ENCODE assay signal across 23 cellular contexts in the genomic region with DNA sequence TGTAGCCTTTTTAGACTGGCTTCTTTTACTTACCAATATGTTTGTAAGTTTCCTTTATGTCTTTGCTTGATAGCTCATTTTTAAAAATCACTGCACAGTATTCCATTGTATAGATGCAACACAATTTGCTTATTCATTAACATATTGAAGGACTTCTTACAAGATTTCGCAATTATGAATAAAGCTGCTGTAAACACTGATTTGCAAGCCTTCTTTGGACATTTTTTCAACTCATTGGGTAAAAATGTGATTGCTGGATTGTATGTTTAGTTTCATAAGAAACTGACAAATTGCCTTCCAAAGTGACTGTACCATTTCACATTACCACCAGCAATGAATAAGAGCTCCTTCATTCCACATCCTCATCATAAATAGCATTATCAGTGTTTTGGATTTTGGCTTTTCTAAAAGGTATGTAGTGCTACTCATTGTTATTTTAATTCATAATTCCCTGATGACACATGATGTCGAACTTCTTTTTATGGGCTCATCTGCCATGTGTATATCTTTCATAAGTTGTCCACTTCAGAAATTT.
DNase-seq lines count a peak whose midpoint lies in the region; ATAC-seq, FAIRE-seq and TF ChIP-seq lines count a peak whose summit lies in the region.
"Had no signal": no experiment of that assay in that cellular context is flagged by ENCODE, and none has a peak within 500 bp of the region (broad histone marks: within the 10 kb centered on the region; RNA-seq: fewer than 3 reads in every experiment).

No MANE protein-coding gene starts in this region.

- in situ Hi-C loops in K562 (cut with MboI): no loop called here

- H4K20me1 ChIP-seq in K562 (replicated peaks; ENCODE audit: control insufficient read depth, insufficient read depth, low read length): no peaks in the 10 kb centered on the region
- H4K20me1 ChIP-seq: BLaER1 treated with 17β-estradiol and CSF1 and Interleukin-3, amounts not matched to agents 10 nM and 100 nM had no signal

- TF ChIP-seq EP300 in K562 (IDR thresholded peaks at IDR 0.05; ENCODE audit: low read length): no peak

- no peaks in the 10 kb centered on the region for H3K27me3 Mint-ChIP-seq in MCF 10A (ENCODE audit: insufficient read depth, unreplicated experiment)
- H3K27me3 Mint-ChIP-seq in activated CD4-positive, alpha-beta T cell treated with anti-CD3 and anti-CD28 coated beads, Interleukin-2, amount 10 ng/mL, durations not matched to agents 24 days and 14 days: no peaks in the 10 kb centered on the region

- no peaks in the 10 kb centered on the region for H3K36me3 Mint-ChIP-seq in MCF 10A (ENCODE audit: insufficient read depth, unreplicated experiment)
- H3K36me3 Mint-ChIP-seq in activated CD4-positive, alpha-beta T cell treated with anti-CD3 and anti-CD28 coated beads, Interleukin-2, amount 10 ng/mL, durations not matched to agents 24 days and 14 days (ENCODE audit: low read depth): no peaks in the 10 kb centered on the region
- H3K36me3 Mint-ChIP-seq in stimulated activated effector memory CD8-positive, alpha-beta T cell treated with anti-CD3 and anti-CD28 coated beads, Interleukin-12 subunit alpha, Interleukin-12 subunit beta, amount 100 ng/mL, for 72 hours: no peaks in the 10 kb centered on the region

- no peaks in the 10 kb centered on the region for H3K9me3 Mint-ChIP-seq in MCF 10A (ENCODE audit: unreplicated experiment)
- H3K9me3 Mint-ChIP-seq in activated CD4-positive, alpha-beta T cell treated with anti-CD3 and anti-CD28 coated beads, Interleukin-2, amount 10 ng/mL, durations not matched to agents 24 days and 14 days: no peaks in the 10 kb centered on the region
- peaks cover 8% of the 10 kb centered on the region for H3K9me3 Mint-ChIP-seq in stimulated activated effector memory CD8-positive, alpha-beta T cell treated with anti-CD3 and anti-CD28 coated beads, Interleukin-12 subunit alpha, Interleukin-12 subunit beta, amount 100 ng/mL, for 72 hours

- H3K9me3 ChIP-seq in breast epithelium (no peaks in the 10 kb centered on the region), K562 (replicated peaks; ENCODE audit: control insufficient read depth, insufficient read depth, low read depth, low read length) (no peaks in the 10 kb centered on the region)
- H3K9me3 ChIP-seq: SJSA1 had no signal

- WGBS in K562 (ENCODE audit: insufficient coverage, low coverage, missing lambda C conversion rate): 7% methylated on average over 2 of the region's 2 CpGs

- TF ChIP-seq POLR2A in breast epithelium (IDR thresholded peaks at IDR 0.05) (no peak), K562 (conservative IDR thresholded peaks at IDR 0.05) (no peak)

- no peaks in the 10 kb centered on the region for H3K36me3 ChIP-seq in breast epithelium
- no peaks in the 10 kb centered on the region for H3K36me3 ChIP-seq in K562 (ENCODE audit: control insufficient read depth, insufficient read depth, low read length)
- H3K36me3 ChIP-seq: BLaER1 treated with 17β-estradiol and CSF1 and Interleukin-3, amounts not matched to agents 10 nM and 100 nM; SJSA1 had no signal

- no peak for TF ChIP-seq RAD21 in K562 (CRISPR knock-in tag; conservative IDR thresholded peaks at IDR 0.05 in 1 of 2, IDR thresholded peaks at IDR 0.05 in 1 of 2)

- no TSS peak for BruUV-seq in MCF 10A (replicated peaks; lab: Mats Ljungman, UMichigan)
- BruUV-seq in K562 (replicated peaks; lab: Mats Ljungman, UMichigan): no TSS peak

- H3K4me1 ChIP-seq in breast epithelium (no peaks in the 10 kb centered on the region), K562 (replicated peaks in 1 of 2; ENCODE audit: control insufficient read depth in 2 of 2, insufficient read depth in 2 of 2, low read length in 2 of 2) (no peaks in the 10 kb centered on the region)
- H3K4me1 ChIP-seq: BLaER1 treated with 17β-estradiol and CSF1 and Interleukin-3, amounts not matched to agents 10 nM and 100 nM; SJSA1 had no signal

- H2AFZ ChIP-seq in K562 (ENCODE audit: low read depth, low read length): no peak overlapping the region
- H2AFZ ChIP-seq: PC-9 had no signal

- CTCF ChIA-PET in MCF 10A (lab: Yijun Ruan, JAX): no interaction called here
- CTCF ChIA-PET in K562 (lab: Yijun Ruan, JAX; ENCODE audit: low intra/inter-chr PET ratio): no interaction called here

- H3K27me3 ChIP-seq in breast epithelium (no peaks in the 10 kb centered on the region), K562 (ENCODE audit: control insufficient read depth in 2 of 2, insufficient read depth in 2 of 2, low read length in 2 of 2) (no peaks in the 10 kb centered on the region)
- H3K27me3 ChIP-seq: BLaER1 treated with 17β-estradiol and CSF1 and Interleukin-3, amounts not matched to agents 10 nM and 100 nM; SJSA1 had no signal

- FAIRE-seq in K562 (lab: Jason Lieb, UNC): no peak
- FAIRE-seq: G401.6, GM12891, GM18507, H1, HTR-8/SVneo had no signal

- intact Hi-C loops in MCF 10A (cut with micrococcal nuclease): no loop called here
- intact Hi-C loops in breast epithelium (cut with DNase I; ENCODE audit: low total_unique reads): no loop called here
- intact Hi-C loops in K562 (cut with micrococcal nuclease): no loop called here
- intact Hi-C loops in activated CD4-positive, alpha-beta T cell treated with anti-CD3 and anti-CD28 coated beads, Interleukin-2, amount 10 ng/mL, durations not matched to agents 24 days and 14 days (cut with micrococcal nuclease): no loop called here

- no peaks in the 10 kb centered on the region for H3K79me2 ChIP-seq in K562 (ENCODE audit: control insufficient read depth, insufficient read depth, low read length)

- DNase-seq in MCF 10A (ENCODE audit: unreplicated experiment) (peak; percentile 27), breast epithelium (ENCODE audit: low spot score in 2 of 2) (no peak), K562 (ENCODE audit: extremely low read depth in 1 of 4, low spot score in 3 of 4) (no peak), fibroblast of the aortic adventitia (ENCODE audit: low read depth) (peak; percentile 12), stromal cell of bone marrow (ENCODE audit: low read depth) (peak; percentile 4), SIG-M5 treated with dmso at 0.1 percent for 504 hours (lab: John Stamatoyannopoulos, UW; ENCODE audit: unreplicated experiment) (no peak)
- no peak for DNase-seq in activated CD4-positive, alpha-beta T cell treated with anti-CD3 and anti-CD28 coated beads, Interleukin-2, amount 10 ng/mL, durations not matched to agents 24 days and 14 days
- no peak for DNase-seq in stimulated activated effector memory CD8-positive, alpha-beta T cell treated with anti-CD3 and anti-CD28 coated beads, Interleukin-12 subunit alpha, Interleukin-12 subunit beta, amount 100 ng/mL, for 72 hours (ENCODE audit: low spot score in 2 of 2)
- DNase-seq: DND-41, HFFc6, NCI-H1417 treated with DMSO at 0.1 percent for 48 hours, NCI-H1930, NCI-H2171 treated with DMSO at 0.1 percent for 48 hours, NCI-H446 treated with DMSO at 0.1 percent for 48 hours, NCI-H774, PC-9 had no signal

- H3K4me2 ChIP-seq in K562 (ENCODE audit: insufficient read depth, low read length): no peak overlapping the region
- H3K4me2 ChIP-seq: BLaER1 treated with 17β-estradiol and CSF1 and Interleukin-3, amounts not matched to agents 10 nM and 100 nM; PC-9 had no signal

- POLR2A ChIA-PET in MCF 10A (lab: Yijun Ruan, JAX) (no interaction called here), K562 (lab: Yijun Ruan, JAX) (no interaction called here)

- no peak for ATAC-seq in K562
- no peak for ATAC-seq in stimulated activated effector memory CD8-positive, alpha-beta T cell treated with anti-CD3 and anti-CD28 coated beads, Interleukin-12 subunit alpha, Interleukin-12 subunit beta, amount 100 ng/mL, for 72 hours

- H3K9ac ChIP-seq in K562 (ENCODE audit: insufficient read depth in 1 of 2, low read depth in 2 of 2, low read length in 2 of 2): no peak overlapping the region
- H3K9ac ChIP-seq: BLaER1 treated with 17β-estradiol and CSF1 and Interleukin-3, amounts not matched to agents 10 nM and 100 nM had no signal

- TF ChIP-seq CTCF in MCF 10A (IDR thresholded peaks at IDR 0.05; ENCODE audit: unreplicated experiment) (no peak), breast epithelium (IDR thresholded peaks at IDR 0.05) (no peak), K562 (IDR thresholded peaks at IDR 0.05 in 2 of 3, conservative IDR thresholded peaks at IDR 0.05 in 1 of 3; ENCODE audit: insufficient read depth in 2 of 3, low read depth in 1 of 3, low read length in 3 of 3) (no peak), fibroblast of the aortic adventitia (IDR thresholded peaks at IDR 0.05; ENCODE audit: insufficient read depth, low read length) (no peak)

- H3K4me1 Mint-ChIP-seq in MCF 10A (ENCODE audit: insufficient read depth, unreplicated experiment): no peaks in the 10 kb centered on the region
- H3K4me1 Mint-ChIP-seq in activated CD4-positive, alpha-beta T cell treated with anti-CD3 and anti-CD28 coated beads, Interleukin-2, amount 10 ng/mL, durations not matched to agents 24 days and 14 days: no peaks in the 10 kb centered on the region
- H3K4me1 Mint-ChIP-seq in stimulated activated effector memory CD8-positive, alpha-beta T cell treated with anti-CD3 and anti-CD28 coated beads, Interleukin-12 subunit alpha, Interleukin-12 subunit beta, amount 100 ng/mL, for 72 hours: no peaks in the 10 kb centered on the region

- no peak overlapping the region for H3K4me3 ChIP-seq in breast epithelium
- no peak overlapping the region for H3K4me3 ChIP-seq in K562
- no peak overlapping the region for H3K4me3 ChIP-seq in fibroblast of the aortic adventitia (ENCODE audit: low read depth, low read length)
- H3K4me3 ChIP-seq: BLaER1 treated with 17β-estradiol and CSF1 and Interleukin-3, amounts not matched to agents 10 nM and 100 nM; PC-9; SJSA1 had no signal

- no peak overlapping the region for H3K27ac ChIP-seq in breast epithelium
- no peak overlapping the region for H3K27ac ChIP-seq in K562 (ENCODE audit: extremely low read depth, low read depth, low read length)
- H3K27ac ChIP-seq: BLaER1 treated with 17β-estradiol and CSF1 and Interleukin-3, amounts not matched to agents 10 nM and 100 nM; PC-9; SJSA1 had no signal

- no peak overlapping the region for H3K4me3 Mint-ChIP-seq in MCF 10A (ENCODE audit: unreplicated experiment)
- H3K4me3 Mint-ChIP-seq in activated CD4-positive, alpha-beta T cell treated with anti-CD3 and anti-CD28 coated beads, Interleukin-2, amount 10 ng/mL, durations not matched to agents 24 days and 14 days: no peak overlapping the region
- no peak overlapping the region for H3K4me3 Mint-ChIP-seq in stimulated activated effector memory CD8-positive, alpha-beta T cell treated with anti-CD3 and anti-CD28 coated beads, Interleukin-12 subunit alpha, Interleukin-12 subunit beta, amount 100 ng/mL, for 72 hours
- H3K4me3 Mint-ChIP-seq: HFFc6 had no signal

- H3K9me1 ChIP-seq in K562 (ENCODE audit: control insufficient read depth, insufficient read depth, low read length): no peaks in the 10 kb centered on the region

- H3K27ac Mint-ChIP-seq in MCF 10A (ENCODE audit: low read depth, unreplicated experiment): no peak overlapping the region
- no peak overlapping the region for H3K27ac Mint-ChIP-seq in activated CD4-positive, alpha-beta T cell treated with anti-CD3 and anti-CD28 coated beads, Interleukin-2, amount 10 ng/mL, durations not matched to agents 24 days and 14 days
- H3K27ac Mint-ChIP-seq in stimulated activated effector memory CD8-positive, alpha-beta T cell treated with anti-CD3 and anti-CD28 coated beads, Interleukin-12 subunit alpha, Interleukin-12 subunit beta, amount 100 ng/mL, for 72 hours: no peak overlapping the region
- H3K27ac Mint-ChIP-seq: HFFc6 had no signal

TF ChIP-seq in K562, 482 proteins besides CTCF, POLR2A, EP300 and RAD21 (continues in another document):
- peak; percentile 47; the same call in 1 of the 2 replicates for TF ChIP-seq CEBPB (tag; IDR thresholded peaks at IDR 0.05)

Comparison
In these comparisons a context has a peak if more than half of its experiments do, and no peak if none do; other contexts are left out.
1. DNase-seq: peak in MCF 10A (single experiment), fibroblast of the aortic adventitia (single experiment) and stromal cell of bone marrow (single experiment); none in breast epithelium (0 of 2), K562 (0 of 4), SIG-M5 treated with dmso at 0.1 percent for 504 hours (single experiment), activated CD4-positive, alpha-beta T cell treated with anti-CD3 and anti-CD28 coated beads, Interleukin-2, amount 10 ng/mL, durations not matched to agents 24 days and 14 days (single experiment) and stimulated activated effector memory CD8-positive, alpha-beta T cell treated with anti-CD3 and anti-CD28 coated beads, Interleukin-12 subunit alpha, Interleukin-12 subunit beta, amount 100 ng/mL, for 72 hours (0 of 2).